1 cellular context compared by ENCODE assay signal in genomic region chr12:130987151-130987931, GRCh38.
TF ChIP-seq lines count a peak whose summit lies in the region.

No MANE protein-coding gene starts in this region.

TF ChIP-seq in HepG2, 621 proteins besides CTCF, POLR2A, EP300 and RAD21 (continued from another document and continues in another):
- TF ChIP-seq DRAP1 (CRISPR knock-in tag; IDR thresholded peaks at IDR 0.05): peak; percentile 51; the same call in 1 of the 2 replicates
- no peak for TF ChIP-seq TCF7L2 (IDR thresholded peaks at IDR 0.05; ENCODE audit: low read depth, low read length)
- no peak for TF ChIP-seq E2F2 (CRISPR knock-in tag; IDR thresholded peaks at IDR 0.05; ENCODE audit: borderline replicate concordance)
- no peak for TF ChIP-seq CSRNP2 (CRISPR knock-in tag; conservative IDR thresholded peaks at IDR 0.05; ENCODE audit: low read depth)
- TF ChIP-seq KMT2B (CRISPR knock-in tag; IDR thresholded peaks at IDR 0.05): no peak
- no peak for TF ChIP-seq MYPOP (CRISPR knock-in tag; IDR thresholded peaks at IDR 0.05)
- no peak for TF ChIP-seq MAFF (IDR thresholded peaks at IDR 0.05; ENCODE audit: low read depth, low read length)
- TF ChIP-seq ZNF138 (CRISPR knock-in tag; IDR thresholded peaks at IDR 0.05; ENCODE audit: low read depth): no peak
- TF ChIP-seq HNF1A (IDR thresholded peaks at IDR 0.05; ENCODE audit: low read depth): peak; percentile 91
- peak; percentile 52; the same call in 1 of the 2 replicates for TF ChIP-seq HNF1A (CRISPR knock-in tag; IDR thresholded peaks at IDR 0.05; ENCODE audit: borderline replicate concordance)
- no peak for TF ChIP-seq SOX6 (IDR thresholded peaks at IDR 0.05)
- TF ChIP-seq SOX6 (CRISPR knock-in tag; IDR thresholded peaks at IDR 0.05): peak; percentile 54; the same call in 1 of the 2 replicates
- no peak for TF ChIP-seq REPIN1 (CRISPR knock-in tag; IDR thresholded peaks at IDR 0.05; ENCODE audit: borderline replicate concordance, low read depth)
- TF ChIP-seq MAZ (IDR thresholded peaks at IDR 0.05; ENCODE audit: borderline replicate concordance, low read depth, low read length): no peak
- TF ChIP-seq MAZ (CRISPR knock-in tag; IDR thresholded peaks at IDR 0.05; ENCODE audit: low read depth): no peak
- TF ChIP-seq ZBTB37 (CRISPR knock-in tag; IDR thresholded peaks at IDR 0.05): no peak
- TF ChIP-seq MXD1 (CRISPR knock-in tag; IDR thresholded peaks at IDR 0.05): no peak
- no peak for TF ChIP-seq ZNF784 (CRISPR knock-in tag; IDR thresholded peaks at IDR 0.05; ENCODE audit: borderline replicate concordance)
- TF ChIP-seq ZNF724P (CRISPR knock-in tag; IDR thresholded peaks at IDR 0.05; ENCODE audit: borderline replicate concordance): 0 out of 2 replicates have a peak, but pooled peaks have one; percentile 16
- no peak for TF ChIP-seq HBP1 (CRISPR knock-in tag; IDR thresholded peaks at IDR 0.05; ENCODE audit: low read depth)
- no peak for TF ChIP-seq TEAD3 (CRISPR knock-in tag; optimal IDR thresholded peaks at IDR 0.05; ENCODE audit: borderline replicate concordance)
- no peak for TF ChIP-seq SP2 (CRISPR knock-in tag; IDR thresholded peaks at IDR 0.05)
- 0 out of 2 replicates have a peak, but pooled peaks have one; percentile 27 for TF ChIP-seq ERF (CRISPR knock-in tag; IDR thresholded peaks at IDR 0.05)
- TF ChIP-seq MIXL1 (CRISPR knock-in tag; IDR thresholded peaks at IDR 0.05): peak; percentile 74; the same call in 1 of the 2 replicates
- no peak for TF ChIP-seq ZNF329 (CRISPR knock-in tag; IDR thresholded peaks at IDR 0.05; ENCODE audit: low read depth)
- TF ChIP-seq PAXIP1 (CRISPR knock-in tag; conservative IDR thresholded peaks at IDR 0.05): peak; percentile 64; the same call in 1 of the 2 replicates
- no peak for TF ChIP-seq ZNF318 (CRISPR knock-in tag; IDR thresholded peaks at IDR 0.05)
